Comparison of ENCODE assay signal across 1 cellular context in the genomic region with DNA sequence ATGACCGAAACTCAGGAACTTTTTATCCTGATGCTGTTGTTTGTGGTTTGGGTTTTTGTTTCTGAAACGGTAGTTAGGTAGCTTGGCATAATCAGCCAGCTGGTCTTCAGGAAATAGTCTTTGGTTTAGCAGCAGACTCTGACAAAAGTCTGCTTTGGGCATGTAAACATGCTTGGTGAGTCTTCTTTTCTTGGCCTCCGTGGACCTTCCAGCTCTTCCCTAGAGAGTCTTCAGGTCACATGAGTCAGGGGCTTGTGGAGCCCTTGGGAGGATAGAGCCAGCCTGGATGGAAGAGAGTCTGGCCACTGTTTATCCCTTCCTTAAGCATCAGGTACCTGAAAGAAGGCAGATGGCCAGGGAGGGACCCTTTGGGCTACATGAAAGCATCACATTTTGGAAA.
TF ChIP-seq lines count a peak whose summit lies in the region.

No MANE protein-coding gene starts in this region.

TF ChIP-seq in SK-N-SH treated with all-trans-retinoic acid at 6 μM for 48 hours, 23 proteins besides CTCF, POLR2A, EP300 and RAD21:
- TF ChIP-seq TSHZ2 (CRISPR knock-in tag; IDR thresholded peaks at IDR 0.05), result no peak
- no peak for TF ChIP-seq TOX (CRISPR knock-in tag; IDR thresholded peaks at IDR 0.05; ENCODE audit: borderline replicate concordance)
- no peak for TF ChIP-seq ZNF565 (CRISPR knock-in tag; conservative IDR thresholded peaks at IDR 0.05; ENCODE audit: low read depth)
- TF ChIP-seq, protein P1, sequence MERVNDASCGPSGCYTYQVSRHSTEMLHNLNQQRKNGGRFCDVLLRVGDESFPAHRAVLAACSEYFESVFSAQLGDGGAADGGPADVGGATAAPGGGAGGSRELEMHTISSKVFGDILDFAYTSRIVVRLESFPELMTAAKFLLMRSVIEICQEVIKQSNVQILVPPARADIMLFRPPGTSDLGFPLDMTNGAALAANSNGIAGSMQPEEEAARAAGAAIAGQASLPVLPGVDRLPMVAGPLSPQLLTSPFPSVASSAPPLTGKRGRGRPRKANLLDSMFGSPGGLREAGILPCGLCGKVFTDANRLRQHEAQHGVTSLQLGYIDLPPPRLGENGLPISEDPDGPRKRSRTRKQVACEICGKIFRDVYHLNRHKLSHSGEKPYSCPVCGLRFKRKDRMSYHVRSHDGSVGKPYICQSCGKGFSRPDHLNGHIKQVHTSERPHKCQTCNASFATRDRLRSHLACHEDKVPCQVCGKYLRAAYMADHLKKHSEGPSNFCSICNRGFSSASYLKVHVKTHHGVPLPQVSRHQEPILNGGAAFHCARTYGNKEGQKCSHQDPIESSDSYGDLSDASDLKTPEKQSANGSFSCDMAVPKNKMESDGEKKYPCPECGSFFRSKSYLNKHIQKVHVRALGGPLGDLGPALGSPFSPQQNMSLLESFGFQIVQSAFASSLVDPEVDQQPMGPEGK (CRISPR knock-in tag; IDR thresholded peaks at IDR 0.05; ENCODE audit: borderline replicate concordance), result no peak
- no peak for TF ChIP-seq GLIS3 (CRISPR knock-in tag; IDR thresholded peaks at IDR 0.05)
- no peak for TF ChIP-seq ZNF8 (CRISPR knock-in tag; IDR thresholded peaks at IDR 0.05)
- TF ChIP-seq, protein P2, sequence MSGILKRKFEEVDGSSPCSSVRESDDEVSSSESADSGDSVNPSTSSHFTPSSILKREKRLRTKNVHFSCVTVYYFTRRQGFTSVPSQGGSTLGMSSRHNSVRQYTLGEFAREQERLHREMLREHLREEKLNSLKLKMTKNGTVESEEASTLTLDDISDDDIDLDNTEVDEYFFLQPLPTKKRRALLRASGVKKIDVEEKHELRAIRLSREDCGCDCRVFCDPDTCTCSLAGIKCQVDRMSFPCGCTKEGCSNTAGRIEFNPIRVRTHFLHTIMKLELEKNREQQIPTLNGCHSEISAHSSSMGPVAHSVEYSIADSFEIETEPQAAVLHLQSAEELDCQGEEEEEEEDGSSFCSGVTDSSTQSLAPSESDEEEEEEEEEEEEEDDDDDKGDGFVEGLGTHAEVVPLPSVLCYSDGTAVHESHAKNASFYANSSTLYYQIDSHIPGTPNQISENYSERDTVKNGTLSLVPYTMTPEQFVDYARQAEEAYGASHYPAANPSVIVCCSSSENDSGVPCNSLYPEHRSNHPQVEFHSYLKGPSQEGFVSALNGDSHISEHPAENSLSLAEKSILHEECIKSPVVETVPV (CRISPR knock-in tag; IDR thresholded peaks at IDR 0.05), result no peak
- no peak for TF ChIP-seq CSDC2 (CRISPR knock-in tag; IDR thresholded peaks at IDR 0.05)
- no peak for TF ChIP-seq ZNF70 (CRISPR knock-in tag; IDR thresholded peaks at IDR 0.05)
- TF ChIP-seq ESRRG (CRISPR knock-in tag; IDR thresholded peaks at IDR 0.05), result no peak
- no peak for TF ChIP-seq ZC3H10 (CRISPR knock-in tag; IDR thresholded peaks at IDR 0.05)
